ENCODE assay signal across 14 cellular contexts in genomic region chr1:41232305-41232704, GRCh38. TPM values are rescaled to one million over a fixed set of nuclear protein-coding genes. Genes with fewer than 3 reads are reported as not detected.
DNase-seq lines count a peak whose midpoint lies in the region; ATAC-seq, FAIRE-seq and TF ChIP-seq lines count a peak whose summit lies in the region.
"Had no signal": no experiment of that assay in that cellular context is flagged by ENCODE, and none has a peak within 500 bp of the region (broad histone marks: within the 10 kb centered on the region; RNA-seq: fewer than 3 reads in every experiment).

No MANE protein-coding gene starts in this region.

- intact Hi-C loops in sciatic nerve (cut with DNase I): no loop called here

- DNase-seq in adipocyte (ENCODE audit: low read depth): peak; percentile 3
- DNase-seq in epithelial cell of esophagus (ENCODE audit: low read depth): peak; percentile 15
- DNase-seq in left lobe of liver (ENCODE audit: low spot score): no peak
- peak; percentile 65 for DNase-seq in small intestine
- no peak for DNase-seq in cerebellar nuclear complex (lab: John Stamatoyannopoulos, UW)
- DNase-seq in sciatic nerve (ENCODE audit: low spot score): no peak
- no peak for DNase-seq in NCI-H226
- DNase-seq: CD8-positive, alpha-beta T cell; COR-L47; DND-41; GDM1; HCEC 1CT; HFFc6 had no signal

- H3K4me3 ChIP-seq in adipocyte (ENCODE audit: low read length) (no peak overlapping the region), epithelial cell of esophagus (ENCODE audit: low read length) (no peak overlapping the region), small intestine (ENCODE audit: low read depth in 1 of 2, low read length in 2 of 2) (no peak overlapping the region)

- H3K9ac ChIP-seq in adipocyte (ENCODE audit: low read length): no peak overlapping the region

- H3K27me3 ChIP-seq in adipocyte (replicated peaks; ENCODE audit: control insufficient read depth, insufficient read depth, low read length) (no peaks in the 10 kb centered on the region), small intestine (ENCODE audit: control insufficient read depth in 2 of 2, insufficient read depth in 2 of 2, low read length in 2 of 2) (no peaks in the 10 kb centered on the region)

- peak; percentile 69 for ATAC-seq in left lobe of liver
- ATAC-seq in sciatic nerve: no peak
- ATAC-seq: CD8-positive, alpha-beta T cell had no signal

- no peaks in the 10 kb centered on the region for H3K9me3 ChIP-seq in adipocyte (ENCODE audit: control insufficient read depth, low read length)
- no peaks in the 10 kb centered on the region for H3K9me3 ChIP-seq in small intestine (ENCODE audit: control insufficient read depth, low read depth)

- no peak for FAIRE-seq in small intestine (lab: Jason Lieb, UNC)
- FAIRE-seq: GM19239 had no signal

- H3K36me3 ChIP-seq in adipocyte (ENCODE audit: control insufficient read depth, insufficient read depth, low read length, severe bottlenecking) (no peaks in the 10 kb centered on the region), small intestine (ENCODE audit: control insufficient read depth in 2 of 2, insufficient read depth in 2 of 2, low read length in 2 of 2) (no peaks in the 10 kb centered on the region)

- TF ChIP-seq CTCF in epithelial cell of esophagus (IDR thresholded peaks at IDR 0.05; ENCODE audit: insufficient read depth, low read depth, low read length, missing control alignments): no peak

- no peak overlapping the region for H3K27ac ChIP-seq in small intestine (ENCODE audit: low read depth in 1 of 2, low read length in 1 of 2)

- WGBS in small intestine, 3 donors: 24 to 63% (median 40%) methylated on average over 3 of the region's 3 CpGs

- H3K4me1 ChIP-seq in adipocyte (ENCODE audit: control insufficient read depth, insufficient read depth, low read length) (peaks cover 5% of the 10 kb centered on the region), small intestine (ENCODE audit: control insufficient read depth in 2 of 2, insufficient read depth in 1 of 2, low read depth in 1 of 2, low read length in 1 of 2) (peaks cover 0 to 2% of the 10 kb centered on the region in 2 donors)

RNA-seq across cellular contexts. Expression of gene SCMH1, which starts 9.8 kb away (rescaled TPM):
- 10.7 TPM for total RNA-seq in left lobe of liver
- polyA plus RNA-seq in small intestine: 10 to 100 TPM; 14.5 to 23.2 (median 22.5) TPM
- total RNA-seq in sciatic nerve: 48.9 TPM

Comparison
In these comparisons a context has a peak if more than half of its experiments do, and no peak if none do; other contexts are left out.
1. DNase-seq: peak in adipocyte (single experiment), epithelial cell of esophagus (single experiment) and small intestine (single experiment); none in left lobe of liver (single experiment), cerebellar nuclear complex (0 of 2), sciatic nerve (single experiment) and NCI-H226 (single experiment).